Comparison of ENCODE assay signal across 9 cellular contexts in the genomic region with DNA sequence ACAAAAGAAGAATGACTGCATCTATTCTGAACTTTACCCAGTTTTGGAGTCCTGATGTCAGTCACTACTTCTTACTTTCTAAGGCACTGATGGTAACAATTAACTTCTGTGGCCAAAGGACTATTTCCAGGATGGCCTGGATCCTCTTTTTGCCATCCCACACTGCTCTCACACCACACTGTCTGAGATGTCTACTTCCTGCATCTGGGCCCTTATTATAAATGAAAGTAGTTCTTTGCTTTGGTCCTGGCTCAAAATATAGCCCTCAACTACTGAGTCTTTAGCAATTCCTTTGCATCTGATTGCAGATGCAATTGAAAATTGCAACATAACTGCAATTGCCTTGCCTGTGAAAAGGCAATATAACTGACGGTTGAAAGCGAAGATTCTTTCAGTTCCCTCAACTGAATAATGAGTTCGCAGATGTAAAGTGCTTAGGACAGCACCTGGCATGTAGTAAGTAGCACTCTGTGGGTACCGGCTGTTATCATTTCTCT. TPM values are rescaled to one million over a fixed set of nuclear protein-coding genes. Genes with fewer than 3 reads are reported as not detected.
A peak's percentile ranks its signal among the peaks of the same experiment; 100 is the strongest.
DNase-seq lines count a peak whose midpoint lies in the region; ATAC-seq and TF ChIP-seq lines count a peak whose summit lies in the region.
"Had no signal": no experiment of that assay in that cellular context is flagged by ENCODE, and none has a peak within 500 bp of the region (broad histone marks: within the 10 kb centered on the region; RNA-seq: fewer than 3 reads in every experiment).

No MANE protein-coding gene starts in this region.

- H3K4me3 ChIP-seq in lower lobe of right lung: no peak overlapping the region
- H3K4me3 ChIP-seq in ascending aorta: no peak overlapping the region
- H3K4me3 ChIP-seq: left ventricle myocardium inferior had no signal

- H3K4me1 ChIP-seq in lower lobe of right lung (no peaks in the 10 kb centered on the region), ascending aorta (no peaks in the 10 kb centered on the region)
- H3K4me1 ChIP-seq: left ventricle myocardium inferior had no signal

- H3K27ac ChIP-seq in lower lobe of right lung (no peak overlapping the region), ascending aorta (no peak overlapping the region)
- H3K27ac ChIP-seq: left ventricle myocardium inferior had no signal

- intact Hi-C loops in lower lobe of right lung (cut with DNase I): no loop called here
- intact Hi-C loops in ascending aorta (cut with DNase I): no loop called here

- no peak for DNase-seq in lower lobe of right lung
- no peak for DNase-seq in ascending aorta (ENCODE audit: low spot score in 2 of 2)
- DNase-seq in NCI-H1694 treated with DMSO at 0.1 percent for 48 hours (lab: John Stamatoyannopoulos, UW): no peak
- DNase-seq in OCI-M1 (lab: John Stamatoyannopoulos, UW): no peak
- DNase-seq: left ventricle myocardium inferior had no signal

- ATAC-seq in GM18520 (IDR thresholded peaks at IDR 0.05; ENCODE audit: unreplicated experiment) (peak; percentile 71), GM21723 (IDR thresholded peaks at IDR 0.05; ENCODE audit: unreplicated experiment) (peak; percentile 89), HG03521 (IDR thresholded peaks at IDR 0.05; ENCODE audit: unreplicated experiment) (peak; percentile 82), lower lobe of right lung (peak; percentile 80 to 88), SK-N-SH treated with all-trans-retinoic acid at 6 μM for 48 hours (no peak)

- H3K36me3 ChIP-seq in lower lobe of right lung (no peaks in the 10 kb centered on the region), ascending aorta (no peaks in the 10 kb centered on the region)
- H3K36me3 ChIP-seq: left ventricle myocardium inferior had no signal

- H3K9me3 ChIP-seq in lower lobe of right lung (no peaks in the 10 kb centered on the region), ascending aorta (no peaks in the 10 kb centered on the region)
- H3K9me3 ChIP-seq: left ventricle myocardium inferior had no signal

- TF ChIP-seq CTCF in lower lobe of right lung (IDR thresholded peaks at IDR 0.05) (no peak), ascending aorta (IDR thresholded peaks at IDR 0.05) (no peak)

- H3K27me3 ChIP-seq in lower lobe of right lung (ENCODE audit: low read depth) (no peaks in the 10 kb centered on the region), ascending aorta (no peaks in the 10 kb centered on the region)

TF ChIP-seq in SK-N-SH treated with all-trans-retinoic acid at 6 μM for 48 hours, 23 proteins besides CTCF, POLR2A, EP300 and RAD21:
- TF ChIP-seq ZFP30 (CRISPR knock-in tag; IDR thresholded peaks at IDR 0.05) (no peak), ISL1 (CRISPR knock-in tag; IDR thresholded peaks at IDR 0.05) (no peak), PPARA (CRISPR knock-in tag; IDR thresholded peaks at IDR 0.05; ENCODE audit: borderline replicate concordance) (no peak), ZNF8 (CRISPR knock-in tag; IDR thresholded peaks at IDR 0.05) (no peak), ZC3H10 (CRISPR knock-in tag; IDR thresholded peaks at IDR 0.05) (no peak), ZNF565 (CRISPR knock-in tag; conservative IDR thresholded peaks at IDR 0.05; ENCODE audit: low read depth) (no peak), ESRRG (CRISPR knock-in tag; IDR thresholded peaks at IDR 0.05) (no peak)
- TF ChIP-seq, protein P1, sequence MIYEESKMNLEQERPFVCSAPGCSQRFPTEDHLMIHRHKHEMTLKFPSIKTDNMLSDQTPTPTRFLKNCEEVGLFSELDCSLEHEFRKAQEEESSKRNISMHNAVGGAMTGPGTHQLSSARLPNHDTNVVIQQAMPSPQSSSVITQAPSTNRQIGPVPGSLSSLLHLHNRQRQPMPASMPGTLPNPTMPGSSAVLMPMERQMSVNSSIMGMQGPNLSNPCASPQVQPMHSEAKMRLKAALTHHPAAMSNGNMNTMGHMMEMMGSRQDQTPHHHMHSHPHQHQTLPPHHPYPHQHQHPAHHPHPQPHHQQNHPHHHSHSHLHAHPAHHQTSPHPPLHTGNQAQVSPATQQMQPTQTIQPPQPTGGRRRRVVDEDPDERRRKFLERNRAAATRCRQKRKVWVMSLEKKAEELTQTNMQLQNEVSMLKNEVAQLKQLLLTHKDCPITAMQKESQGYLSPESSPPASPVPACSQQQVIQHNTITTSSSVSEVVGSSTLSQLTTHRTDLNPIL (CRISPR knock-in tag; IDR thresholded peaks at IDR 0.05; ENCODE audit: low read depth): no peak

RNA-seq across cellular contexts. Expression of gene COQ2, which starts 44.2 kb away (rescaled TPM):
- total RNA-seq in lower lobe of right lung: 14.6 TPM
- 9.7 TPM for total RNA-seq in ascending aorta
